In the genomic region with DNA sequence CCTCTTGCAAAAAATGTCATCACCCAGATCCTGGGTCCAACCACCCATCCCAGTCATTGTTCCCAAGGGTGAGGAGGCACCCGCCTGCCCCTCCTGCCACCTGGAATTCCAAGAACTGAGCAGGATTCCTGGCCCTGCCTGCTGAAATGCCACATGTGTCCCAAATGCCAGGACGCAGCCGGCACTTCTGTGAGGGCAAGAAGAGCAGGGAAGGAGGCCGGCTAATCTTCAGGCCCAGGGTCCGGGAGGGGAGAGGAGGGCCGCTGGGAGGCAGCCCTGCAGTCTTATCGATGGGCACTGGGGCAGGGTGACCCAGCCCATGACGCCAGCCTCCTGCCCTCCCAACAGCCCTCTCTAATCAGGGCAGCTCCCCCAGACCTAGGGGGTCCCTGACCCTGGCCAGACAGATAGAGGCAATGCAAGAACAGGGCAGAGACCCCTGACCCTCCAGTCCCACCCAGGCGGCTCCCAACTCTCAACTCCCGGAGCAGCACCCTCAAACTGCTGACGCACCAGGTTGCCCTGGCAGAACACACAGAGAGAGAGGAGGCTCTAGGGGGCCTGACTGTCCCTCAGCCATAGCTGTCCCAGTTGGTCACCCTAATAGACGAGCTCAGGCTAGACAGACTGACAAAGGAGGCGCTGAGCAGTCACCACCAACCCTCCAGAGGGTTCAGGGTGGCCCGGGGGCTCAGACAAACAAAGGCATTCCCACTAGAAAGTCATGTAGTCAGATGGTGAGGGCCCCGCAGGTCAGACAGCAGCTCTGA, we compare ENCODE assay signal across 10 cellular contexts. TPM values are rescaled to one million over a fixed set of nuclear protein-coding genes. Genes with fewer than 3 reads are reported as not detected.
A peak's percentile ranks its signal among the peaks of the same experiment; 100 is the strongest.
DNase-seq lines count a peak whose midpoint lies in the region; ATAC-seq, FAIRE-seq and TF ChIP-seq lines count a peak whose summit lies in the region.
"Had no signal": no experiment of that assay in that cellular context is flagged by ENCODE, and none has a peak within 500 bp of the region (broad histone marks: within the 10 kb centered on the region; RNA-seq: fewer than 3 reads in every experiment).

No MANE protein-coding gene starts in this region.

- no peaks in the 10 kb centered on the region for H3K27me3 Mint-ChIP-seq in activated naive CD4-positive, alpha-beta T cell treated with anti-CD3 and anti-CD28 coated beads, Interleukin-2, amount 50 U/mL, for 24 hours
- no peaks in the 10 kb centered on the region for H3K27me3 Mint-ChIP-seq in type B pancreatic cell

- no peaks in the 10 kb centered on the region for H3K9me3 Mint-ChIP-seq in activated naive CD4-positive, alpha-beta T cell treated with anti-CD3 and anti-CD28 coated beads, Interleukin-2, amount 50 U/mL, for 24 hours
- H3K9me3 Mint-ChIP-seq in type B pancreatic cell = no peaks in the 10 kb centered on the region

- no peak for FAIRE-seq in GM19239 (lab: Jason Lieb, UNC)

- WGBS in lung, 2 donors = 73 to 78% methylated on average over 15 of the region's 15 CpGs

- H3K27ac ChIP-seq in ascending aorta (peak overlapping the region in 1 of 2 donors; percentile 60), lung (ENCODE audit: low read depth in 1 of 2, low read length in 1 of 2) (peak overlapping the region in 1 of 2 donors; percentile 20)

- peaks cover 41% of the 10 kb centered on the region for H3K4me1 Mint-ChIP-seq in activated naive CD4-positive, alpha-beta T cell treated with anti-CD3 and anti-CD28 coated beads, Interleukin-2, amount 50 U/mL, for 24 hours
- H3K4me1 Mint-ChIP-seq in type B pancreatic cell (ENCODE audit: unreplicated experiment) = peaks cover 16% of the 10 kb centered on the region

- H3K9me3 ChIP-seq in ascending aorta = no peaks in the 10 kb centered on the region
- no peaks in the 10 kb centered on the region for H3K9me3 ChIP-seq in lung (ENCODE audit: control insufficient read depth in 2 of 2, insufficient read depth in 1 of 2, low read length in 1 of 2)

- peak overlapping the region; percentile 97 for H3K4me3 Mint-ChIP-seq in activated naive CD4-positive, alpha-beta T cell treated with anti-CD3 and anti-CD28 coated beads, Interleukin-2, amount 50 U/mL, for 24 hours
- peak overlapping the region; percentile 92 for H3K4me3 Mint-ChIP-seq in type B pancreatic cell

- H3K27ac Mint-ChIP-seq in activated naive CD4-positive, alpha-beta T cell treated with anti-CD3 and anti-CD28 coated beads, Interleukin-2, amount 50 U/mL, for 24 hours = peak overlapping the region; percentile 96
- peak overlapping the region; percentile 78 for H3K27ac Mint-ChIP-seq in type B pancreatic cell

- no peak for ATAC-seq in lung (ENCODE audit: insufficient read depth, low FRiP score)

- H3K4me1 ChIP-seq in ascending aorta (peaks cover 8 to 23% of the 10 kb centered on the region in 2 donors), lung (ENCODE audit: control insufficient read depth in 2 of 2, insufficient read depth in 2 of 2, low read length in 2 of 2) (peaks cover 0 to 17% of the 10 kb centered on the region in 2 donors)

- intact Hi-C loops in ascending aorta (cut with DNase I) = loop anchor here (5.0 kb wide), 2 partner anchors 49 to 51 kb away; partner anchors contain the start of genes FZR1 and TBXA2R

- no peak for DNase-seq in activated naive CD4-positive, alpha-beta T cell (lab: John Stamatoyannopoulos, UW)
- no peak for DNase-seq in ascending aorta (ENCODE audit: low spot score in 2 of 2)
- no peak for DNase-seq in lung (ENCODE audit: low spot score)
- DNase-seq in type B pancreatic cell (ENCODE audit: extremely low spot score, unreplicated experiment) = no peak
- DNase-seq in GM19239 (ENCODE audit: insufficient read length, low spot score) = no peak
- no peak for DNase-seq in GM13976 (ENCODE audit: low spot score)
- DNase-seq in activated gamma-delta T cell treated with Interleukin-2 at 50 U/mL for 16 hours = no peak

- no peaks in the 10 kb centered on the region for H3K27me3 ChIP-seq in ascending aorta
- H3K27me3 ChIP-seq in lung (ENCODE audit: control insufficient read depth, insufficient read depth) = no peaks in the 10 kb centered on the region

- H3K36me3 ChIP-seq in ascending aorta (no peaks in the 10 kb centered on the region), lung (ENCODE audit: control insufficient read depth in 2 of 2, insufficient read depth in 2 of 2, low read length in 2 of 2) (peaks cover 0 to under 1% of the 10 kb centered on the region in 2 donors)

- in situ Hi-C loops in GM13976 (cut with MboI; ENCODE audit: low sequenced_read_pairs, unreplicated experiment) = no loop called here

- no peak for TF ChIP-seq CTCF in ascending aorta (IDR thresholded peaks at IDR 0.05)
- no peak for TF ChIP-seq CTCF in lung (IDR thresholded peaks at IDR 0.05; ENCODE audit: control extremely low read depth, extremely low read depth)
- TF ChIP-seq CTCF in type B pancreatic cell (conservative IDR thresholded peaks at IDR 0.05) = no peak
- no peak for TF ChIP-seq CTCF in GM13976 (IDR thresholded peaks at IDR 0.05; ENCODE audit: borderline replicate concordance, control extremely low read depth, extremely low read depth, insufficient read depth, missing control alignments)

- peak overlapping the region; percentile 63 to 90 for H3K4me3 ChIP-seq in ascending aorta
- H3K4me3 ChIP-seq in lung = peak overlapping the region; percentile 93

- H3K36me3 Mint-ChIP-seq in activated naive CD4-positive, alpha-beta T cell treated with anti-CD3 and anti-CD28 coated beads, Interleukin-2, amount 50 U/mL, for 24 hours = no peaks in the 10 kb centered on the region
- H3K36me3 Mint-ChIP-seq in type B pancreatic cell = no peaks in the 10 kb centered on the region

RNA-seq across cellular contexts. Expression of gene MFSD12, which starts 1.5 kb away (rescaled TPM):
- total RNA-seq in ascending aorta = 133 TPM
- 10 to 100 TPM; 25.5 to 78.4 TPM for total RNA-seq in lung
- polyA plus RNA-seq in lung = 10 to 100 TPM; 60.0 to 64.4 TPM
- 74.1 and 80.9 TPM in 2 replicates for total RNA-seq in type B pancreatic cell (ENCODE audit: low replicate concordance)

RNA-seq across cellular contexts. Expression of gene TEKTIP1, which starts 16.9 kb away (rescaled TPM):
- total RNA-seq in ascending aorta = not detected
- 1 to 10 TPM in 1 of 2 donors, under 1 TPM in 1; 0.74 to 5.8 TPM for total RNA-seq in lung
- 1 to 10 TPM in 1 of 2 donors, under 1 TPM in 1; 0.20 to 1.1 TPM for polyA plus RNA-seq in lung
- 1.3 and 3.4 TPM in 2 replicates for total RNA-seq in type B pancreatic cell (ENCODE audit: low replicate concordance)
- total RNA-seq: glomerular endothelial cell, SK-MEL-5 had no signal

RNA-seq across cellular contexts. Expression of gene HMG20B, which starts 16.9 kb away (rescaled TPM):
- total RNA-seq in ascending aorta = 149 TPM
- total RNA-seq in lung = 10 to 100 TPM; 60.2 to 91.3 TPM
- 10 to 100 TPM; 51.1 to 93.4 TPM for polyA plus RNA-seq in lung
- 60.1 and 78.3 TPM in 2 replicates for total RNA-seq in type B pancreatic cell (ENCODE audit: low replicate concordance)

RNA-seq across cellular contexts. Expression of gene GIPC3, which starts 29.4 kb away (rescaled TPM):
- 6.1 TPM for total RNA-seq in ascending aorta
- 1 to 10 TPM; 1.9 to 2.1 TPM for total RNA-seq in lung
- 1 to 10 TPM; 1.6 to 1.8 TPM for polyA plus RNA-seq in lung
- 0.07 TPM in 1 of 2 replicates, not detected in the other for total RNA-seq in type B pancreatic cell (ENCODE audit: low replicate concordance)

RNA-seq across cellular contexts. Expression of gene FZR1, which starts 49.7 kb away (rescaled TPM):
- total RNA-seq in ascending aorta (56.8 TPM), lung (10 to 100 TPM; 35.7 to 45.8 TPM), type B pancreatic cell (ENCODE audit: low replicate concordance) (59.4 and 63.2 TPM in 2 replicates)
- 10 to 100 TPM; 20.0 to 21.0 TPM for polyA plus RNA-seq in lung
